8 cellular contexts compared by ENCODE assay signal in genomic region chr2:42360890-42361727, GRCh38. TPM values are rescaled to one million over a fixed set of nuclear protein-coding genes. Genes with fewer than 3 reads are reported as not detected.
DNase-seq lines count a peak whose midpoint lies in the region; ATAC-seq, FAIRE-seq and TF ChIP-seq lines count a peak whose summit lies in the region.

Gene COX7A2L (minus strand): TSS chr2:42361217. CDS start chr2:42361161, 56 bp downstream.

- DNase-seq in AML-193 (lab: John Stamatoyannopoulos, UW) (peak; percentile 94 to 95), NCI-H460 (ENCODE audit: extremely low read depth, low read depth) (peak; percentile 96), cerebellar nuclear complex (lab: John Stamatoyannopoulos, UW) (peak; percentile 88 to 95), keratinocyte (ENCODE audit: low read depth, low spot score) (peak; percentile 69)
- peak; percentile 94 for DNase-seq in activated CD4-positive, CD25-positive, alpha-beta regulatory T cell treated with anti-CD3 and anti-CD28 coated beads, Interleukin-2, amount 50 U/mL, for 72 hours
- peak; percentile 93 to 95 for DNase-seq in stimulated activated CD4-positive, alpha-beta T cell treated with anti-CD3 and anti-CD28 coated beads, Interleukin-15, amount 100 ng/mL, for 1 hour (ENCODE audit: low read depth in 1 of 2, low spot score in 1 of 2)

- H3K4me1 ChIP-seq in keratinocyte (ENCODE audit: control insufficient read depth, extremely low read depth, insufficient read depth, low read length): peaks cover 9% of the 10 kb centered on the region

- no peaks in the 10 kb centered on the region for H3K9me1 ChIP-seq in keratinocyte (ENCODE audit: control insufficient read depth, extremely low read depth, insufficient read depth, low read length)

- H3K4me2 ChIP-seq in keratinocyte (ENCODE audit: control insufficient read depth, extremely low read depth, insufficient read depth, low read depth, low read length): peak within 1 kb of the TSS; percentile 97

- peak within 1 kb of the TSS; percentile 98 for H2AFZ ChIP-seq in keratinocyte (ENCODE audit: control insufficient read depth, low read length)

- peak within 1 kb of the TSS; percentile 84 to 93 (median 84) for H3K4me3 ChIP-seq in keratinocyte (ENCODE audit: control insufficient read depth in 2 of 3, extremely low read depth in 1 of 3, insufficient read depth in 2 of 3, low read depth in 1 of 3, low read length in 3 of 3)

- H3K9ac ChIP-seq in keratinocyte (ENCODE audit: control insufficient read depth, extremely low read depth, insufficient read depth, low read length): peak within 1 kb of the TSS; percentile 96

- H3K36me3 ChIP-seq in keratinocyte (ENCODE audit: control insufficient read depth in 2 of 2, extremely low read depth in 1 of 2, insufficient read depth in 2 of 2, low read length in 2 of 2): peaks cover under 1 to 1% of the 10 kb centered on the region in 2 experiments

- dilution Hi-C loops in keratinocyte (cut with MboI; ENCODE audit: extremely low pct_ligation_motif_present, low sequenced_read_pairs): no loop called here

- no peaks in the 10 kb centered on the region for H4K20me1 ChIP-seq in keratinocyte (ENCODE audit: control insufficient read depth, extremely low read depth, insufficient read depth, low read length)

- peak; percentile 75 for FAIRE-seq in keratinocyte (lab: Jason Lieb, UNC)

- no peaks in the 10 kb centered on the region for H3K9me3 ChIP-seq in keratinocyte (ENCODE audit: control insufficient read depth, low read depth, low read length)

- H3K79me2 ChIP-seq in keratinocyte (ENCODE audit: control insufficient read depth, insufficient read depth, low read length): peaks cover 49% of the 10 kb centered on the region

- no peaks in the 10 kb centered on the region for H3K27me3 ChIP-seq in keratinocyte (ENCODE audit: control insufficient read depth, extremely low read depth, insufficient read depth, low read length)

- ATAC-seq in GM19043 (IDR thresholded peaks at IDR 0.05; ENCODE audit: low read depth, unreplicated experiment) (peak; percentile 91), HG03378 (IDR thresholded peaks at IDR 0.05; ENCODE audit: unreplicated experiment) (peak; percentile 86)

- peak in 2 of 3 experiments; percentile 26 to 71 for TF ChIP-seq CTCF in keratinocyte (optimal IDR thresholded peaks at IDR 0.05 in 1 of 3, IDR thresholded peaks at IDR 0.05 in 1 of 3, conservative IDR thresholded peaks at IDR 0.05 in 1 of 3; ENCODE audit: extremely low read depth in 1 of 3, insufficient read depth in 2 of 3, low read length in 3 of 3)

- H3K27ac ChIP-seq in keratinocyte (ENCODE audit: control insufficient read depth, insufficient read depth, low read length): peak within 1 kb of the TSS; percentile 98

RNA-seq across cellular contexts. Expression of gene COX7A2L, which starts in this region (rescaled TPM):
- 294 and 299 TPM in 2 replicates for total RNA-seq in NCI-H460 (2014; rRNA removed; shearing (Covaris generic))
- polyA plus RNA-seq in NCI-H460 (2014; cell fraction: nucleus; rRNA removed): 142 and 143 TPM in 2 replicates
- 126 to 172 TPM (median 144 TPM) in 3 replicates for polyA plus RNA-seq in keratinocyte
- polyA plus RNA-seq in keratinocyte (2011; ENCODE audit: low read depth): 73.7 TPM
- polyA plus RNA-seq in keratinocyte (2011; cell fraction: cytosol; rRNA removed): 140 and 154 TPM in 2 replicates
- 42.5 and 62.6 TPM in 2 replicates for polyA plus RNA-seq in keratinocyte (2011; cell fraction: nucleus; rRNA removed)
- 101 and 194 TPM in 2 replicates for polyA plus RNA-seq in keratinocyte (2012; ENCODE audit: low replicate concordance)
- 42.9 to 56.5 TPM (median 47.7 TPM) in 3 replicates for polyA minus RNA-seq in keratinocyte
- polyA minus RNA-seq in keratinocyte (2011; cell fraction: cytosol; rRNA and poly(A)+ RNA removed): 45.8 TPM
- 8.3 and 14.2 TPM in 2 replicates for polyA minus RNA-seq in keratinocyte (2011; cell fraction: nucleus; rRNA and poly(A)+ RNA removed)

Comparison
In these comparisons a context has a peak if more than half of its experiments do, and no peak if none do; other contexts are left out.
1. Peak in every context shown above with its lines: DNase-seq, ATAC-seq, H3K4me3 ChIP-seq and H3K27ac ChIP-seq.